ENCODE assay signal across 8 cellular contexts in the genomic region with DNA sequence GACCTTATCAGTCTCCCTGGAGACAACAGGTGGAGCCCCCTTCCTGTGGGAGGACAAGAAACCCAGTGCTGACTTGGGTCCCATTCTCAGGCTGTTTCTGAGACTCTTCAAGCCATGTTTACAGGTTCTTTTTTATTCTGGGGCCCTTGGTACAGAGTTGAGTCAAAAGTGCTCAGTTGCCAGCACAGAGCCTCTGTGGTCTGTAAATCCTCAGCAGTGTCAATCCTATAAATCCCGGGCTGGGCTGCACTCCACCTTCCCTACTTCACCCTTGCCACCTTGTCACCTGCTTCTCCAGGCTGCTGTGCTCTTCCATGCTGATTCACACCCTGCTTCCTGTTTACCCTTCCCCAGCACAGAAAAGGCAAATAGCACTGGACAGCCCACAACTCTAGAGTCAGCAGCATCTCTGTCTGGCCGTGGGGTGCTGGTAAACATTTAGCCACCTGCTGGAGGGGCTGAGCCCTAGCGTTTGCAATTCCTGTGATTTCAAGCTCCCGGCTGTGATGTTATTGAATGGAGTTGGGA.
A peak's percentile ranks its signal among the peaks of the same experiment; 100 is the strongest.
DNase-seq lines count a peak whose midpoint lies in the region; ATAC-seq and TF ChIP-seq lines count a peak whose summit lies in the region.

No MANE protein-coding gene starts in this region.

- no peaks in the 10 kb centered on the region for H3K9me3 Mint-ChIP-seq in MCF 10A (ENCODE audit: unreplicated experiment)
- no peaks in the 10 kb centered on the region for H3K9me3 Mint-ChIP-seq in activated T-helper 17 cell treated with anti-CD3 and anti-CD28 coated beads, Interleukin-2, amount 50 U/mL, for 72 hours

- DNase-seq in MCF 10A (ENCODE audit: unreplicated experiment) (peak; percentile 42), breast epithelium (ENCODE audit: low spot score in 2 of 2) (no peak), HuH-7.5 (ENCODE audit: low spot score) (peak; percentile 60), renal cortical epithelial cell (ENCODE audit: low read depth) (peak; percentile 56), stomach (no peak), medulla oblongata (ENCODE audit: extremely low spot score) (no peak)

- BruUV-seq in MCF 10A (replicated peaks; lab: Mats Ljungman, UMichigan): no TSS peak

- no peaks in the 10 kb centered on the region for H3K27me3 Mint-ChIP-seq in MCF 10A (ENCODE audit: insufficient read depth, unreplicated experiment)
- H3K27me3 Mint-ChIP-seq in activated T-helper 17 cell treated with anti-CD3 and anti-CD28 coated beads, Interleukin-2, amount 50 U/mL, for 72 hours: peaks cover 4% of the 10 kb centered on the region

- TF ChIP-seq POLR2A in breast epithelium (IDR thresholded peaks at IDR 0.05) (no peak), stomach (IDR thresholded peaks at IDR 0.05) (no peak)

- H3K27me3 ChIP-seq in breast epithelium (no peaks in the 10 kb centered on the region), stomach (no peaks in the 10 kb centered on the region)

- 11 to 27% (median 17%) methylated on average over 4 of the region's 4 CpGs for WGBS in stomach, 5 donors

- H3K27ac Mint-ChIP-seq in MCF 10A (ENCODE audit: low read depth, unreplicated experiment): no peak overlapping the region
- H3K27ac Mint-ChIP-seq in activated T-helper 17 cell treated with anti-CD3 and anti-CD28 coated beads, Interleukin-2, amount 50 U/mL, for 72 hours: no peak overlapping the region

- intact Hi-C loops in MCF 10A (cut with micrococcal nuclease) (loop anchor here (1.0 kb wide), 1 partner anchor 66 kb away; no protein-coding TSS in a partner anchor), breast epithelium (cut with DNase I; ENCODE audit: low total_unique reads) (no loop called here), stomach (cut with DNase I; ENCODE audit: low total_unique reads) (loop anchor here (5.0 kb wide), 1 partner anchor 52 kb away; no protein-coding TSS in a partner anchor)

- peak; percentile 23 for ATAC-seq in activated T-helper 17 cell treated with anti-CD3 and anti-CD28 coated beads, Interleukin-2, amount 50 U/mL, for 72 hours (replicated peaks)
- ATAC-seq in esophagus mucosa: no peak

- peaks cover 5% of the 10 kb centered on the region for H3K36me3 Mint-ChIP-seq in MCF 10A (ENCODE audit: insufficient read depth, unreplicated experiment)
- H3K36me3 Mint-ChIP-seq in activated T-helper 17 cell treated with anti-CD3 and anti-CD28 coated beads, Interleukin-2, amount 50 U/mL, for 72 hours (ENCODE audit: low read depth): no peaks in the 10 kb centered on the region

- no peak overlapping the region for H3K4me3 Mint-ChIP-seq in MCF 10A (ENCODE audit: unreplicated experiment)
- H3K4me3 Mint-ChIP-seq in activated T-helper 17 cell treated with anti-CD3 and anti-CD28 coated beads, Interleukin-2, amount 50 U/mL, for 72 hours: peak overlapping the region; percentile 9

- peak; percentile 11 for TF ChIP-seq CTCF in MCF 10A (IDR thresholded peaks at IDR 0.05; ENCODE audit: unreplicated experiment)
- no peak for TF ChIP-seq CTCF in breast epithelium (IDR thresholded peaks at IDR 0.05)
- peak in 1 of 7 experiments; percentile 12 for TF ChIP-seq CTCF in stomach (IDR thresholded peaks at IDR 0.05)

- no peaks in the 10 kb centered on the region for H3K4me1 Mint-ChIP-seq in MCF 10A (ENCODE audit: insufficient read depth, unreplicated experiment)
- H3K4me1 Mint-ChIP-seq in activated T-helper 17 cell treated with anti-CD3 and anti-CD28 coated beads, Interleukin-2, amount 50 U/mL, for 72 hours: peaks cover 34% of the 10 kb centered on the region

- CTCF ChIA-PET in MCF 10A (lab: Yijun Ruan, JAX): no interaction called here

- POLR2A ChIA-PET in MCF 10A (lab: Yijun Ruan, JAX): no interaction called here

- H3K4me3 ChIP-seq in breast epithelium: no peak overlapping the region
- H3K4me3 ChIP-seq in stomach: no peak overlapping the region

- no peak overlapping the region for H3K27ac ChIP-seq in breast epithelium
- no peak overlapping the region for H3K27ac ChIP-seq in stomach

- TF ChIP-seq EP300 in stomach (IDR thresholded peaks at IDR 0.05): no peak

- H3K36me3 ChIP-seq in breast epithelium: no peaks in the 10 kb centered on the region
- no peaks in the 10 kb centered on the region for H3K36me3 ChIP-seq in stomach

- H3K9me3 ChIP-seq in breast epithelium (no peaks in the 10 kb centered on the region), stomach (no peaks in the 10 kb centered on the region)

- no peaks in the 10 kb centered on the region for H3K4me1 ChIP-seq in breast epithelium
- H3K4me1 ChIP-seq in stomach: no peaks in the 10 kb centered on the region

Comparison
In these comparisons a context has a peak if more than half of its experiments do, and no peak if none do; other contexts are left out.
1. DNase-seq: peak in MCF 10A (single experiment), HuH-7.5 (single experiment) and renal cortical epithelial cell (single experiment); none in breast epithelium (0 of 2), stomach (single experiment) and medulla oblongata (single experiment).